8 cellular contexts compared by ENCODE assay signal in genomic region chr11:71252782-71253730, GRCh38. TPM values are rescaled to one million over a fixed set of nuclear protein-coding genes. Genes with fewer than 3 reads are reported as not detected.
A peak's percentile ranks its signal among the peaks of the same experiment; 100 is the strongest.
DNase-seq lines count a peak whose midpoint lies in the region; TF ChIP-seq lines count a peak whose summit lies in the region.

No MANE protein-coding gene starts in this region.

- H3K27ac ChIP-seq in fibroblast of lung (ENCODE audit: insufficient read depth, low read length): no peak overlapping the region

- DNase-seq in DMS53 (lab: John Stamatoyannopoulos, UW) (peak; percentile 94), NCI-H460 (ENCODE audit: extremely low read depth, low read depth) (peak; percentile 31), fibroblast of lung (ENCODE audit: low read depth in 2 of 2) (peak; percentile 41 to 56), osteocyte (ENCODE audit: extremely low spot score, unreplicated experiment) (no peak), dedifferentiated amniotic fluid mesenchymal stem cell (ENCODE audit: extremely low spot score) (no peak), NCI-H1092 (lab: John Stamatoyannopoulos, UW) (no peak), occipital lobe (lab: John Stamatoyannopoulos, UW) (no peak), immature natural killer cell (no peak)

- peak overlapping the region; percentile 34 to 65 (median 52) for H3K4me3 ChIP-seq in fibroblast of lung (replicated peaks in 1 of 4; ENCODE audit: control extremely low read depth in 1 of 4, insufficient read depth in 1 of 4, low read depth in 3 of 4, low read length in 4 of 4)

- no peaks in the 10 kb centered on the region for H3K79me2 ChIP-seq in fibroblast of lung (ENCODE audit: control insufficient read depth, insufficient read depth, low read length)

- no peak overlapping the region for H3K27ac Mint-ChIP-seq in osteocyte (ENCODE audit: unreplicated experiment)
- H3K27ac Mint-ChIP-seq in immature natural killer cell: no peak overlapping the region

- H3K27me3 ChIP-seq in fibroblast of lung (ENCODE audit: control insufficient read depth, insufficient read depth, low read length): no peaks in the 10 kb centered on the region

- H3K4me1 ChIP-seq in fibroblast of lung (ENCODE audit: control insufficient read depth, extremely low read depth, insufficient read depth, low read length): no peaks in the 10 kb centered on the region

- H3K36me3 Mint-ChIP-seq in osteocyte (ENCODE audit: unreplicated experiment): no peaks in the 10 kb centered on the region
- no peaks in the 10 kb centered on the region for H3K36me3 Mint-ChIP-seq in immature natural killer cell

- H3K27me3 Mint-ChIP-seq in osteocyte (ENCODE audit: unreplicated experiment) (peaks cover 56% of the 10 kb centered on the region), immature natural killer cell (ENCODE audit: low read depth in 3 of 3) (peaks cover 12 to 28% (median 24%) of the 10 kb centered on the region in 3 donors)

- peak overlapping the region; percentile 58 for H3K4me3 Mint-ChIP-seq in osteocyte (ENCODE audit: unreplicated experiment)
- no peak overlapping the region for H3K4me3 Mint-ChIP-seq in immature natural killer cell

- H3K4me1 Mint-ChIP-seq in osteocyte (ENCODE audit: unreplicated experiment) (peaks cover 15% of the 10 kb centered on the region), immature natural killer cell (peaks cover 0 to 2% of the 10 kb centered on the region in 2 donors)

- H3K9ac ChIP-seq in fibroblast of lung (ENCODE audit: insufficient read depth, low read length): no peak overlapping the region

- TF ChIP-seq CTCF in fibroblast of lung (conservative IDR thresholded peaks at IDR 0.05 in 1 of 2, IDR thresholded peaks at IDR 0.05 in 1 of 2; ENCODE audit: low read depth in 1 of 2, low read length in 2 of 2) (no peak), osteocyte (IDR thresholded peaks at IDR 0.05) (no peak)

- no peaks in the 10 kb centered on the region for H3K36me3 ChIP-seq in fibroblast of lung (ENCODE audit: control insufficient read depth, insufficient read depth, low read length)

- peak overlapping the region; percentile 78 for H3K4me2 ChIP-seq in fibroblast of lung (ENCODE audit: extremely low read depth, insufficient read depth, low read length)

- H3K9me3 Mint-ChIP-seq in osteocyte (ENCODE audit: unreplicated experiment) (no peaks in the 10 kb centered on the region), immature natural killer cell (no peaks in the 10 kb centered on the region)

- H2AFZ ChIP-seq in fibroblast of lung (ENCODE audit: low read length): no peak overlapping the region

- no peaks in the 10 kb centered on the region for H3K9me3 ChIP-seq in fibroblast of lung (ENCODE audit: control insufficient read depth, insufficient read depth, low read depth, low read length)

- H4K20me1 ChIP-seq in fibroblast of lung (ENCODE audit: control insufficient read depth, extremely low read depth, insufficient read depth, low read length): no peaks in the 10 kb centered on the region

RNA-seq across cellular contexts. Expression of gene SHANK2, which starts 0.7 kb away (rescaled TPM):
- 5.3 and 6.8 TPM in 2 replicates for total RNA-seq in NCI-H460 (2014; rRNA removed; shearing (Covaris generic))
- 2.8 and 6.2 TPM in 2 replicates for polyA plus RNA-seq in NCI-H460 (2014; cell fraction: nucleus; rRNA removed)
- 1.3 and 11.6 TPM in 2 replicates for total RNA-seq in fibroblast of lung
- 3.2 and 4.6 TPM in 2 replicates for polyA plus RNA-seq in fibroblast of lung
- 3.8 and 4.9 TPM in 2 replicates for polyA plus RNA-seq in fibroblast of lung (2012)
- 17.9 and 41.5 TPM in 2 replicates for polyA minus RNA-seq in fibroblast of lung (ENCODE audit: low replicate concordance)
- total RNA-seq in osteocyte: 0.03 and 0.16 TPM in 2 replicates
- total RNA-seq in occipital lobe: 47.1 TPM
- polyA plus RNA-seq in immature natural killer cell: not detected

Comparison
In these comparisons a context has a peak if more than half of its experiments do, and no peak if none do; other contexts are left out.
1. DNase-seq: peak in DMS53 (single experiment), NCI-H460 (single experiment) and fibroblast of lung (2 of 2); none in osteocyte (single experiment), dedifferentiated amniotic fluid mesenchymal stem cell (single experiment), NCI-H1092 (single experiment), occipital lobe (single experiment) and immature natural killer cell (0 of 3).